Comparison of ENCODE assay signal across 8 cellular contexts in genomic region chr18:3624546-3624817, GRCh38.
DNase-seq lines count a peak whose midpoint lies in the region; ATAC-seq, FAIRE-seq and TF ChIP-seq lines count a peak whose summit lies in the region.

No MANE protein-coding gene starts in this region.

- H3K18ac ChIP-seq in neuronal stem cell (ENCODE audit: low read length): no peak overlapping the region

- H2AK5ac ChIP-seq in neuronal stem cell (ENCODE audit: low read depth, low read length): no peak overlapping the region

- no peaks in the 10 kb centered on the region for H3K79me1 ChIP-seq in neuronal stem cell (ENCODE audit: low read depth, low read length)

- DNase-seq in AG09309 (ENCODE audit: low read depth): no peak
- DNase-seq in OCI-LY7 (ENCODE audit: low spot score): no peak
- DNase-seq in dorsolateral prefrontal cortex: no peak
- DNase-seq in neuronal stem cell (ENCODE audit: low spot score): no peak
- no peak for DNase-seq in GM19239 (ENCODE audit: insufficient read length, low spot score)
- DNase-seq in H7: no peak

- H3K36me3 ChIP-seq in OCI-LY7 (ENCODE audit: insufficient read depth, low read length) (no peaks in the 10 kb centered on the region), neuronal stem cell (replicated peaks in 1 of 2; ENCODE audit: control insufficient read depth in 2 of 2, insufficient read depth in 2 of 2, low read length in 2 of 2) (no peaks in the 10 kb centered on the region), H7 (replicated peaks; ENCODE audit: control insufficient read depth, insufficient read depth, low read length) (no peaks in the 10 kb centered on the region)

- no peaks in the 10 kb centered on the region for H3K27me3 ChIP-seq in dorsolateral prefrontal cortex
- H3K27me3 ChIP-seq in neuronal stem cell (ENCODE audit: control insufficient read depth in 3 of 3, insufficient read depth in 3 of 3, low read depth in 1 of 3, low read length in 3 of 3): no peaks in the 10 kb centered on the region
- no peaks in the 10 kb centered on the region for H3K27me3 ChIP-seq in H7 (ENCODE audit: control insufficient read depth, insufficient read depth, low read length)

- no peak overlapping the region for H4K91ac ChIP-seq in neuronal stem cell (ENCODE audit: low read depth, low read length, poor library complexity)

- no TSS peak for BruUV-seq in OCI-LY7 (replicated peaks; lab: Mats Ljungman, UMichigan)

- intact Hi-C loops in OCI-LY7 (cut with micrococcal nuclease; ENCODE audit: unreplicated experiment): no loop called here
- intact Hi-C loops in dorsolateral prefrontal cortex (cut with DNase I): no loop called here

- H2BK12ac ChIP-seq in neuronal stem cell (ENCODE audit: low read length): no peak overlapping the region

- H3K4me1 ChIP-seq in OCI-LY7 (ENCODE audit: insufficient read depth, low read length, poor library complexity, severe bottlenecking) (peaks cover 27% of the 10 kb centered on the region), neuronal stem cell (ENCODE audit: control insufficient read depth in 2 of 2, insufficient read depth in 1 of 2, low read depth in 1 of 2, low read length in 2 of 2) (peaks cover 16 to 22% of the 10 kb centered on the region in 2 donors)

- H3K4me2 ChIP-seq in OCI-LY7 (ENCODE audit: low read length): no peak overlapping the region
- no peak overlapping the region for H3K4me2 ChIP-seq in neuronal stem cell (ENCODE audit: insufficient read depth, low read length, poor library complexity, severe bottlenecking)

- H3K27ac ChIP-seq in OCI-LY7 (ENCODE audit: low read depth, low read length, poor library complexity, severe bottlenecking) (no peak overlapping the region), dorsolateral prefrontal cortex (peak overlapping the region in 53 of 59 donors; percentile 8 to 91 (median 73)), neuronal stem cell (replicated peaks; ENCODE audit: low read length) (peak overlapping the region; percentile 87)

- H3K9me2 ChIP-seq in OCI-LY7 (ENCODE audit: insufficient read depth, low read length): no peaks in the 10 kb centered on the region

- H2AFZ ChIP-seq in OCI-LY7 (ENCODE audit: low read length): peak overlapping the region; percentile 8; the same call in 1 of the 2 replicates
- H2AFZ ChIP-seq in neuronal stem cell (ENCODE audit: low read length): peak overlapping the region; percentile 87

- no peak overlapping the region for H2BK5ac ChIP-seq in neuronal stem cell (ENCODE audit: low read length)

- H3K23ac ChIP-seq in neuronal stem cell (ENCODE audit: low read depth, low read length, poor library complexity): no peak overlapping the region

- H3K4me3 ChIP-seq in AG09309 (ENCODE audit: control insufficient read depth, low read depth, low read length): peak overlapping the region; percentile 11
- no peak overlapping the region for H3K4me3 ChIP-seq in OCI-LY7 (ENCODE audit: low read depth, low read length, poor library complexity, severe bottlenecking)
- peak overlapping the region in 4 of 59 donors; percentile 9 to 31 (median 22) for H3K4me3 ChIP-seq in dorsolateral prefrontal cortex
- H3K4me3 ChIP-seq in neuronal stem cell (ENCODE audit: low read length in 2 of 2): peak overlapping the region in 1 of 2 donors; percentile 45
- H3K4me3 ChIP-seq in H7 (ENCODE audit: insufficient read depth, low read depth, low read length): no peak overlapping the region

- H3K9ac ChIP-seq in neuronal stem cell (ENCODE audit: low read depth, low read length, poor library complexity): no peak overlapping the region

- FAIRE-seq in GM19239 (lab: Jason Lieb, UNC): no peak

- H3K4ac ChIP-seq in neuronal stem cell (ENCODE audit: low read length): no peak overlapping the region

- no peaks in the 10 kb centered on the region for H3K79me2 ChIP-seq in OCI-LY7 (ENCODE audit: insufficient read depth, low read depth, low read length)

- H3K14ac ChIP-seq in neuronal stem cell (ENCODE audit: low read length): no peak overlapping the region

- H3K9me3 ChIP-seq in OCI-LY7 (ENCODE audit: low read length) (no peaks in the 10 kb centered on the region), neuronal stem cell (replicated peaks in 1 of 2; ENCODE audit: control insufficient read depth in 2 of 2, insufficient read depth in 1 of 2, low read depth in 1 of 2, low read length in 2 of 2) (no peaks in the 10 kb centered on the region)

- H2BK15ac ChIP-seq in neuronal stem cell (ENCODE audit: low read length): no peak overlapping the region

- no peaks in the 10 kb centered on the region for H4K20me1 ChIP-seq in OCI-LY7 (ENCODE audit: insufficient read depth, low read length)

- no peak overlapping the region for H2BK120ac ChIP-seq in neuronal stem cell (ENCODE audit: low read depth, low read length)

- TF ChIP-seq CTCF in AG09309 (IDR thresholded peaks at IDR 0.05; ENCODE audit: control insufficient read depth, insufficient read depth, low read depth, low read length, missing control alignments) (no peak), OCI-LY7 (conservative IDR thresholded peaks at IDR 0.05; ENCODE audit: low read length) (no peak), dorsolateral prefrontal cortex (IDR thresholded peaks at IDR 0.05 in 54 of 56, conservative IDR thresholded peaks at IDR 0.05 in 2 of 56; ENCODE audit: low read depth in 1 of 56, partially characterized antibody in 56 of 56) (no peak)

- ATAC-seq in GM21447 (IDR thresholded peaks at IDR 0.05; ENCODE audit: unreplicated experiment): no peak
- no peak for ATAC-seq in HG03521 (IDR thresholded peaks at IDR 0.05; ENCODE audit: unreplicated experiment)

- CTCF ChIA-PET in OCI-LY7 (lab: Charles Lee; ENCODE audit: unreplicated experiment): no interaction called here

- POLR2A ChIA-PET in OCI-LY7 (lab: Charles Lee): no interaction called here

- no peak overlapping the region for H4K8ac ChIP-seq in neuronal stem cell (ENCODE audit: low read depth, low read length)
